In the genomic region with DNA sequence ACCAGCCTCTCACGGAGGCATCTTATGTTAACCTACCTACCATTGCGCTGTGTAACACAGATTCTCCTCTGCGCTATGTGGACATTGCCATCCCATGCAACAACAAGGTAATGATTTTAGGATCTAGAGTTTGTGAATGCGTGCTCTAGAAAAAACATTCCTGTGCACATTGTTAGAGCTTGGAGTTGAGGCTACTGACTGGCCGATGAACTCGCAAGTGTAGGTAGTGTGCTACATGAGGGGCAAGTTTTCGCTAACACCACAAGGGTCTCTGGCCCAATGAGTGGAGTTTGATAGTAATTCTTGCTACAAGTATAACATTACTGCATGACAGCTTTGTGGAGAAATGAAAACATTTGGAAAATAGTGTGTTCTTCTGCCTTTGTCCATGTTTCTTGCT, we compare ENCODE assay signal across 19 cellular contexts. TPM values are rescaled to one million over a fixed set of nuclear protein-coding genes. Genes with fewer than 3 reads are reported as not detected.
DNase-seq lines count a peak whose midpoint lies in the region; ATAC-seq, FAIRE-seq and TF ChIP-seq lines count a peak whose summit lies in the region.
"Had no signal": no experiment of that assay in that cellular context is flagged by ENCODE, and none has a peak within 500 bp of the region (broad histone marks: within the 10 kb centered on the region; RNA-seq: fewer than 3 reads in every experiment).

No MANE protein-coding gene starts in this region.

- peaks cover 50% of the 10 kb centered on the region for H3K79me2 ChIP-seq in K562 (ENCODE audit: control insufficient read depth, insufficient read depth, low read length)

- no peak overlapping the region for H3K4me2 ChIP-seq in K562 (ENCODE audit: insufficient read depth, low read length)

- DNase-seq in left ventricle myocardium inferior (no peak), cardiac septum (ENCODE audit: low spot score) (no peak), NAMALWA (ENCODE audit: low spot score) (peak; percentile 22), K562 (ENCODE audit: extremely low read depth in 1 of 4, low spot score in 3 of 4) (no peak), NCI-H2107 (lab: John Stamatoyannopoulos, UW) (no peak), left lobe of liver (ENCODE audit: low spot score) (no peak)
- DNase-seq in stimulated activated CD4-positive, alpha-beta T cell treated with anti-CD3 and anti-CD28 coated beads, Interleukin-4, amount 100 ng/mL, for 4 hours: no peak
- DNase-seq: colonic mucosa, foreskin keratinocyte, NCI-H1417, NCI-H2171, NCI-H748 treated with DMSO at 0.1 percent for 48 hours, nucleus accumbens, Peyer's patch, uterus had no signal

- H3K9me1 ChIP-seq in K562 (ENCODE audit: control insufficient read depth, insufficient read depth, low read length): no peaks in the 10 kb centered on the region

- 98% methylated on average over 6 of the region's 7 CpGs for WGBS in K562 (ENCODE audit: insufficient coverage, low coverage, missing lambda C conversion rate)

- peak; percentile 35; the same call in 1 of the 2 replicates for TF ChIP-seq POLR2A in K562 (conservative IDR thresholded peaks at IDR 0.05)

- H3K27ac ChIP-seq in left ventricle myocardium inferior (replicated peaks) (peak overlapping the region; percentile 14), K562 (ENCODE audit: extremely low read depth, low read depth, low read length) (0 out of 3 replicates have a peak overlapping the region, but pooled peaks have one; percentile 12)
- H3K27ac ChIP-seq: colonic mucosa, foreskin keratinocyte, Peyer's patch, uterus had no signal

- no peaks in the 10 kb centered on the region for H3K27me3 ChIP-seq in left ventricle myocardium inferior (ENCODE audit: low read depth)
- no peaks in the 10 kb centered on the region for H3K27me3 ChIP-seq in K562 (ENCODE audit: control insufficient read depth in 2 of 2, insufficient read depth in 2 of 2, low read length in 2 of 2)
- H3K27me3 ChIP-seq: colonic mucosa, foreskin keratinocyte, Peyer's patch, uterus had no signal

- in situ Hi-C loops in K562 (cut with MboI): loop anchor here (25.0 kb wide), 1 partner anchor 1051 kb away; the partner anchor contains the start of gene RPL14

- H3K36me3 ChIP-seq in left ventricle myocardium inferior (peaks cover 66% of the 10 kb centered on the region), K562 (ENCODE audit: control insufficient read depth, insufficient read depth, low read length) (peaks cover 74% of the 10 kb centered on the region)
- H3K36me3 ChIP-seq: uterus had no signal

- no peak for TF ChIP-seq RAD21 in K562 (CRISPR knock-in tag; conservative IDR thresholded peaks at IDR 0.05 in 1 of 2, IDR thresholded peaks at IDR 0.05 in 1 of 2)

- no peak for TF ChIP-seq CTCF in left ventricle myocardium inferior (IDR thresholded peaks at IDR 0.05; ENCODE audit: borderline replicate concordance)
- no peak for TF ChIP-seq CTCF in K562 (IDR thresholded peaks at IDR 0.05 in 2 of 3, conservative IDR thresholded peaks at IDR 0.05 in 1 of 3; ENCODE audit: insufficient read depth in 2 of 3, low read depth in 1 of 3, low read length in 3 of 3)

- no peak overlapping the region for H2AFZ ChIP-seq in K562 (ENCODE audit: low read depth, low read length)

- intact Hi-C loops in left ventricle myocardium inferior (cut with micrococcal nuclease) (no loop called here), cardiac septum (cut with DNase I) (no loop called here), K562 (cut with micrococcal nuclease) (no loop called here)

- CTCF ChIA-PET in K562 (lab: Yijun Ruan, JAX; ENCODE audit: low intra/inter-chr PET ratio): no interaction called here

- H3K9ac ChIP-seq in K562 (ENCODE audit: insufficient read depth in 1 of 2, low read depth in 2 of 2, low read length in 2 of 2): peak overlapping the region in 1 of 2 experiments; percentile 17; a peak in 1 of 4 replicates

- H3K4me1 ChIP-seq in left ventricle myocardium inferior (peaks cover 63% of the 10 kb centered on the region), K562 (replicated peaks in 1 of 2; ENCODE audit: control insufficient read depth in 2 of 2, insufficient read depth in 2 of 2, low read length in 2 of 2) (peaks cover 12 to 22% of the 10 kb centered on the region in 2 experiments; a peak in 3 of 5 replicates)

- POLR2A ChIA-PET in K562 (lab: Yijun Ruan, JAX): interaction anchor here (0.6 to 0.7 kb wide), 2 partner anchors 424 to 990 kb away, joined by 3 read pairs; no protein-coding TSS in a partner anchor

- no peak for ATAC-seq in K562
- ATAC-seq in HG03039 (IDR thresholded peaks at IDR 0.05; ENCODE audit: unreplicated experiment): no peak
- no peak for ATAC-seq in left lobe of liver
- ATAC-seq: foreskin keratinocyte, sciatic nerve, SK-N-SH treated with all-trans-retinoic acid at 6 μM for 48 hours had no signal

- no TSS peak for BruUV-seq in K562 (replicated peaks; lab: Mats Ljungman, UMichigan)

- no peak for TF ChIP-seq EP300 in K562 (IDR thresholded peaks at IDR 0.05; ENCODE audit: low read length)

- H3K4me3 ChIP-seq in left ventricle myocardium inferior (no peak overlapping the region), K562 (no peak overlapping the region)
- H3K4me3 ChIP-seq: colonic mucosa, Peyer's patch, uterus had no signal

- no peaks in the 10 kb centered on the region for H3K9me3 ChIP-seq in left ventricle myocardium inferior (replicated peaks)
- H3K9me3 ChIP-seq in K562 (replicated peaks; ENCODE audit: control insufficient read depth, insufficient read depth, low read depth, low read length): no peaks in the 10 kb centered on the region
- H3K9me3 ChIP-seq: colonic mucosa, Peyer's patch, uterus had no signal

- FAIRE-seq in K562 (lab: Jason Lieb, UNC): no peak
- FAIRE-seq: endothelial cell of umbilical vein had no signal

- peaks cover 50% of the 10 kb centered on the region for H4K20me1 ChIP-seq in K562 (replicated peaks; ENCODE audit: control insufficient read depth, insufficient read depth, low read length)

RNA-seq across cellular contexts. Expression of gene RPSA, which starts 4.4 kb away (rescaled TPM):
- total RNA-seq in left ventricle myocardium inferior: 404 TPM
- 333 TPM for total RNA-seq in cardiac septum
- total RNA-seq in K562 (2011; cell fraction: chromatin; rRNA removed; ENCODE audit: low replicate concordance): 667 and 738 TPM in 2 replicates
- 932 and 1,080 TPM in 2 replicates for total RNA-seq in K562 (2011; cell fraction: nucleolus; rRNA removed)
- 1,386 and 2,499 TPM in 2 replicates for total RNA-seq in K562 (2011; cell fraction: nucleoplasm; rRNA removed)
- 2,954 and 3,368 TPM in 2 replicates for total RNA-seq in K562 (2014; rRNA removed)
- 2,627 and 2,725 TPM in 2 replicates for total RNA-seq in K562 (2014; rRNA removed; fragmentation: Illumina TruSeq; extraction: Trizol)
- total RNA-seq in K562 (2015; rRNA removed; fragmentation: Illumina TruSeq; extraction: Trizol): 2,157 and 2,290 TPM in 2 replicates
- total RNA-seq in K562 (2021): 2,714 and 2,919 TPM in 2 replicates
- 4,272 and 5,659 TPM in 2 replicates for polyA plus RNA-seq in K562 (2011; rRNA removed)
- 6,070 and 7,346 TPM in 2 replicates for polyA plus RNA-seq in K562 (2011; cell fraction: cytosol; rRNA removed)
- 1,863 and 2,598 TPM in 2 replicates for polyA plus RNA-seq in K562 (2011; cell fraction: nucleus; rRNA removed)
- polyA plus RNA-seq in K562 (2012): 2,505 and 3,684 TPM in 2 replicates
- polyA plus RNA-seq in K562 (2014; fragmentation: Illumina TruSeq; extraction: Trizol): 3,113 and 3,517 TPM in 2 replicates
- polyA plus RNA-seq in K562 (2014; fragmentation: Nextera tagmentation; extraction: Ambion mirVana): 1,000 to 10,000 TPM; 2,672 to 2,730 TPM
- 3,291 and 3,996 TPM in 2 replicates for polyA plus RNA-seq in K562 (2014; rRNA removed)
- 2,013 and 2,369 TPM in 2 replicates for polyA minus RNA-seq in K562 (2011; rRNA and poly(A)+ RNA removed)
- 890 and 971 TPM in 2 replicates for polyA minus RNA-seq in K562 (2011; cell fraction: cytosol; rRNA and poly(A)+ RNA removed)
- 389 and 699 TPM in 2 replicates for polyA minus RNA-seq in K562 (2011; cell fraction: nucleus; rRNA and poly(A)+ RNA removed)
- 280 TPM for total RNA-seq in left lobe of liver

RNA-seq across cellular contexts. Expression of gene SLC25A38, which starts 27.7 kb away (rescaled TPM):
- total RNA-seq in left ventricle myocardium inferior (21.0 TPM), cardiac septum (14.6 TPM), K562 (2014; rRNA removed) (26.9 and 33.1 TPM in 2 replicates), K562 (2014; rRNA removed; fragmentation: Illumina TruSeq; extraction: Trizol) (26.6 and 28.6 TPM in 2 replicates), K562 (2015; rRNA removed; fragmentation: Illumina TruSeq; extraction: Trizol) (30.6 and 31.8 TPM in 2 replicates), K562 (2021) (37.5 and 39.5 TPM in 2 replicates), left lobe of liver (28.9 TPM)
- 16.1 and 20.6 TPM in 2 replicates for total RNA-seq in K562 (2011; cell fraction: chromatin; rRNA removed; ENCODE audit: low replicate concordance)
- 19.9 and 21.8 TPM in 2 replicates for total RNA-seq in K562 (2011; cell fraction: nucleolus; rRNA removed)
- total RNA-seq in K562 (2011; cell fraction: nucleoplasm; rRNA removed): 17.0 and 18.6 TPM in 2 replicates
- polyA plus RNA-seq in K562 (2011; rRNA removed) (50.9 and 51.1 TPM in 2 replicates), K562 (2014; fragmentation: Illumina TruSeq; extraction: Trizol) (38.3 and 39.1 TPM in 2 replicates), K562 (2014; fragmentation: Nextera tagmentation; extraction: Ambion mirVana) (10 to 100 TPM; 13.5 to 16.5 TPM), K562 (2014; rRNA removed) (44.0 and 48.2 TPM in 2 replicates)
- 49.2 and 60.7 TPM in 2 replicates for polyA plus RNA-seq in K562 (2011; cell fraction: cytosol; rRNA removed)
- 56.5 and 63.0 TPM in 2 replicates for polyA plus RNA-seq in K562 (2011; cell fraction: nucleus; rRNA removed)
- polyA plus RNA-seq in K562 (2012): 33.9 and 36.0 TPM in 2 replicates
- 38.9 and 43.8 TPM in 2 replicates for polyA minus RNA-seq in K562 (2011; rRNA and poly(A)+ RNA removed)
- 23.8 and 29.4 TPM in 2 replicates for polyA minus RNA-seq in K562 (2011; cell fraction: cytosol; rRNA and poly(A)+ RNA removed)
- polyA minus RNA-seq in K562 (2011; cell fraction: nucleus; rRNA and poly(A)+ RNA removed): 11.4 and 19.7 TPM in 2 replicates

RNA-seq across cellular contexts. Expression of gene MOBP, which starts 56.6 kb away (rescaled TPM):
- not detected for total RNA-seq in left ventricle myocardium inferior
- total RNA-seq in cardiac septum: 0.08 TPM
- total RNA-seq in K562 (2011; cell fraction: chromatin; rRNA removed; ENCODE audit: low replicate concordance): not detected in 2 replicates
- not detected in 2 replicates for total RNA-seq in K562 (2011; cell fraction: nucleolus; rRNA removed)
- not detected in 2 replicates for total RNA-seq in K562 (2011; cell fraction: nucleoplasm; rRNA removed)
- not detected in 2 replicates for total RNA-seq in K562 (2014; rRNA removed)
- total RNA-seq in K562 (2014; rRNA removed; fragmentation: Illumina TruSeq; extraction: Trizol): 0.06 and 0.11 TPM in 2 replicates
- total RNA-seq in K562 (2015; rRNA removed; fragmentation: Illumina TruSeq; extraction: Trizol): 0.04 TPM in 1 of 2 replicates, not detected in the other
- 0.13 and 0.33 TPM in 2 replicates for total RNA-seq in K562 (2021)
- 0.04 TPM in 1 of 2 replicates, not detected in the other for polyA plus RNA-seq in K562 (2011; rRNA removed)
- 0.01 TPM in 1 of 2 replicates, not detected in the other for polyA plus RNA-seq in K562 (2011; cell fraction: cytosol; rRNA removed)
- 0.04 TPM in 2 replicates for polyA plus RNA-seq in K562 (2011; cell fraction: nucleus; rRNA removed)
- 0.05 and 0.25 TPM in 2 replicates for polyA plus RNA-seq in K562 (2012)
- polyA plus RNA-seq in K562 (2014; fragmentation: Illumina TruSeq; extraction: Trizol): 0.09 and 0.15 TPM in 2 replicates
- under 1 TPM in 1 of 2 experiments, not detected in 1; 0.10 TPM for polyA plus RNA-seq in K562 (2014; fragmentation: Nextera tagmentation; extraction: Ambion mirVana)
- polyA plus RNA-seq in K562 (2014; rRNA removed): 0.25 TPM in 1 of 2 replicates, not detected in the other
- polyA minus RNA-seq in K562 (2011; rRNA and poly(A)+ RNA removed): 0.12 TPM in 1 of 2 replicates, not detected in the other
- not detected in 2 replicates for polyA minus RNA-seq in K562 (2011; cell fraction: cytosol; rRNA and poly(A)+ RNA removed)
- under 0.01 and 0.11 TPM in 2 replicates for polyA minus RNA-seq in K562 (2011; cell fraction: nucleus; rRNA and poly(A)+ RNA removed)
- total RNA-seq in left lobe of liver: not detected
- total RNA-seq: foreskin keratinocyte, Peyer's patch had no signal
- polyA plus RNA-seq: foreskin keratinocyte had no signal
